In the genomic region with DNA sequence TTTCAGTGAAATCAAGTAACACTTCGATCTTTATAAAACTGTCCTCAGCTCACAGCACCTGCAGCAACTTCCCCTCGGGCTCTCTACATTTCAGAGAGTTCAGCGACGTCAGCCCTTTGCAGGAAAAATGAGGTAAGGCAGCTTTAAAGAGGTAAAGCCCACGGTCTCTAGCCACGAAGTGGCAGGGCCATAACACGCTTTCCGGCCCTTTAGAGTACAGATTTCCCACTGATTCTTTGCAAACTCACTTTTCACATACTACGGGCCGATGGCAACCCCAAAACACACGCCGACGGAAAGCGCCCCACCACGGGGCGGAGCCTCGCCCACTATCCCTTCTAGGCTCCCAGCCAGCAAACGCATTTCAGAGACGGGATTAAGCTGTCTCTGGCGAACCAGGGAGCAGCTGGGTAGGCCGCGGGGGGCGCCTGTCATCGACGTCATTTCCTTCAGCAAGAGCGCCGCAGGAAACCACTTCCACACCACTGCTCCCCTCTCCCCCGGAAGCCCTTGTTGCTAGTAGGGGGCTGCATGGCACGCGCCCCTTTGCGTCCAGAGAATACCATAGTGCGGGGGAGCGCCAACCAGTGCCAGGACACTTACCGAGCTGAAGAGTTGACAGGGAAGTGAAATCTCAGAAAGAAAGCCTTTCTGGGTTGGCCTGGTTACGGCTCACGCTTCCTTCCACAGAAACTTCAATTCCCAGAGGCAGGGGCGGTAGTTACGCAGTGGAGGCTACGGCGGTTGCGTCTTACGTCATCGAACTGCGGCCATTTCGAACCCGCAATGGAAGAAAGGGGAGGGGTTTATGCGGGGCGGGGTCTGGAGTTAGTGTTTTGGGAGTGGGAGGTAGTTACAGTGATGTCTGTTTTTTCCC, we compare ENCODE assay signal across 1 cellular context.
A peak's percentile ranks its signal among the peaks of the same experiment; 100 is the strongest.
TF ChIP-seq lines count a peak whose summit lies in the region.

TRMT10A (minus strand) TSS at position 730 of the 877 bp plus-strand sequence. CDS start 4,701 bp downstream, outside the sequence.

TF ChIP-seq in K562, 482 proteins besides CTCF, POLR2A, EP300 and RAD21 (continued from another document and continues in another):
- TF ChIP-seq ZFP91 (CRISPR knock-in tag; IDR thresholded peaks at IDR 0.05) = peak; percentile 58; the same call in 1 of the 2 replicates
- TF ChIP-seq SIN3A (IDR thresholded peaks at IDR 0.05; ENCODE audit: borderline replicate concordance in 2 of 2, control insufficient read depth in 1 of 2, low read depth in 2 of 2, low read length in 2 of 2) = peak; percentile 63 to 64; a peak in 2 of 4 replicates
- peak; percentile 89 for TF ChIP-seq HDAC3 (IDR thresholded peaks at IDR 0.05; ENCODE audit: borderline replicate concordance, partially characterized antibody)
- 0 out of 2 replicates have a peak, but pooled peaks have one; percentile 19 for TF ChIP-seq SOX6 (IDR thresholded peaks at IDR 0.05)
- peak; percentile 74 for TF ChIP-seq ATF1 (CRISPR knock-in tag; IDR thresholded peaks at IDR 0.05)
- peak; percentile 99 for TF ChIP-seq ATF1 (tag; IDR thresholded peaks at IDR 0.05)
- TF ChIP-seq EP400 (IDR thresholded peaks at IDR 0.05) = peak; percentile 91
- TF ChIP-seq MTA3 (IDR thresholded peaks at IDR 0.05; ENCODE audit: borderline replicate concordance) = peak; percentile 64; the same call in 1 of the 2 replicates
- no peak for TF ChIP-seq NFIX (CRISPR knock-in tag; IDR thresholded peaks at IDR 0.05; ENCODE audit: low read depth)
- peak; percentile 1; the same call in 1 of the 2 replicates for TF ChIP-seq MAFK (IDR thresholded peaks at IDR 0.05; ENCODE audit: low read length)
- peak; percentile 73 for TF ChIP-seq EGR1 (conservative IDR thresholded peaks at IDR 0.05)
- TF ChIP-seq POLR2B (IDR thresholded peaks at IDR 0.05; ENCODE audit: low read depth, partially characterized antibody) = peak; percentile 81
- no peak for TF ChIP-seq ATF2 (CRISPR knock-in tag; IDR thresholded peaks at IDR 0.05)
- no peak for TF ChIP-seq ZNF184 (CRISPR knock-in tag; IDR thresholded peaks at IDR 0.05)
- TF ChIP-seq AFF1 (IDR thresholded peaks at IDR 0.05; ENCODE audit: low read depth in 1 of 2, partially characterized antibody in 2 of 2) = peak in 1 of 2 experiments; percentile 86
- TF ChIP-seq ASH1L (IDR thresholded peaks at IDR 0.05; ENCODE audit: borderline replicate concordance, low read depth, partially characterized antibody) = peak; percentile 54
- peak; percentile 82 for TF ChIP-seq PHF8 (IDR thresholded peaks at IDR 0.05; ENCODE audit: borderline replicate concordance, low read length)
- TF ChIP-seq GABPA (tag; conservative IDR thresholded peaks at IDR 0.05; ENCODE audit: low read depth) = peak; percentile 98
- TF ChIP-seq, protein P1, sequence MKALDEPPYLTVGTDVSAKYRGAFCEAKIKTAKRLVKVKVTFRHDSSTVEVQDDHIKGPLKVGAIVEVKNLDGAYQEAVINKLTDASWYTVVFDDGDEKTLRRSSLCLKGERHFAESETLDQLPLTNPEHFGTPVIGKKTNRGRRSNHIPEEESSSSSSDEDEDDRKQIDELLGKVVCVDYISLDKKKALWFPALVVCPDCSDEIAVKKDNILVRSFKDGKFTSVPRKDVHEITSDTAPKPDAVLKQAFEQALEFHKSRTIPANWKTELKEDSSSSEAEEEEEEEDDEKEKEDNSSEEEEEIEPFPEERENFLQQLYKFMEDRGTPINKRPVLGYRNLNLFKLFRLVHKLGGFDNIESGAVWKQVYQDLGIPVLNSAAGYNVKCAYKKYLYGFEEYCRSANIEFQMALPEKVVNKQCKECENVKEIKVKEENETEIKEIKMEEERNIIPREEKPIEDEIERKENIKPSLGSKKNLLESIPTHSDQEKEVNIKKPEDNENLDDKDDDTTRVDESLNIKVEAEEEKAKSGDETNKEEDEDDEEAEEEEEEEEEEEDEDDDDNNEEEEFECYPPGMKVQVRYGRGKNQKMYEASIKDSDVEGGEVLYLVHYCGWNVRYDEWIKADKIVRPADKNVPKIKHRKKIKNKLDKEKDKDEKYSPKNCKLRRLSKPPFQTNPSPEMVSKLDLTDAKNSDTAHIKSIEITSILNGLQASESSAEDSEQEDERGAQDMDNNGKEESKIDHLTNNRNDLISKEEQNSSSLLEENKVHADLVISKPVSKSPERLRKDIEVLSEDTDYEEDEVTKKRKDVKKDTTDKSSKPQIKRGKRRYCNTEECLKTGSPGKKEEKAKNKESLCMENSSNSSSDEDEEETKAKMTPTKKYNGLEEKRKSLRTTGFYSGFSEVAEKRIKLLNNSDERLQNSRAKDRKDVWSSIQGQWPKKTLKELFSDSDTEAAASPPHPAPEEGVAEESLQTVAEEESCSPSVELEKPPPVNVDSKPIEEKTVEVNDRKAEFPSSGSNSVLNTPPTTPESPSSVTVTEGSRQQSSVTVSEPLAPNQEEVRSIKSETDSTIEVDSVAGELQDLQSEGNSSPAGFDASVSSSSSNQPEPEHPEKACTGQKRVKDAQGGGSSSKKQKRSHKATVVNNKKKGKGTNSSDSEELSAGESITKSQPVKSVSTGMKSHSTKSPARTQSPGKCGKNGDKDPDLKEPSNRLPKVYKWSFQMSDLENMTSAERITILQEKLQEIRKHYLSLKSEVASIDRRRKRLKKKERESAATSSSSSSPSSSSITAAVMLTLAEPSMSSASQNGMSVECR (CRISPR knock-in tag; IDR thresholded peaks at IDR 0.05) = peak; percentile 91
- TF ChIP-seq, protein P2, sequence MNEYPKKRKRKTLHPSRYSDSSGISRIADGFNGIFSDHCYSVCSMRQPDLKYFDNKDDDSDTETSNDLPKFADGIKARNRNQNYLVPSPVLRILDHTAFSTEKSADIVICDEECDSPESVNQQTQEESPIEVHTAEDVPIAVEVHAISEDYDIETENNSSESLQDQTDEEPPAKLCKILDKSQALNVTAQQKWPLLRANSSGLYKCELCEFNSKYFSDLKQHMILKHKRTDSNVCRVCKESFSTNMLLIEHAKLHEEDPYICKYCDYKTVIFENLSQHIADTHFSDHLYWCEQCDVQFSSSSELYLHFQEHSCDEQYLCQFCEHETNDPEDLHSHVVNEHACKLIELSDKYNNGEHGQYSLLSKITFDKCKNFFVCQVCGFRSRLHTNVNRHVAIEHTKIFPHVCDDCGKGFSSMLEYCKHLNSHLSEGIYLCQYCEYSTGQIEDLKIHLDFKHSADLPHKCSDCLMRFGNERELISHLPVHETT (CRISPR knock-in tag; conservative IDR thresholded peaks at IDR 0.05 in 1 of 2, IDR thresholded peaks at IDR 0.05 in 1 of 2) = peak in 1 of 2 experiments; percentile 38; a peak in 1 of 4 replicates
- 0 out of 2 replicates have a peak, but pooled peaks have one; percentile 53 for TF ChIP-seq ZNF644 (tag; IDR thresholded peaks at IDR 0.05; ENCODE audit: low read depth)
- no peak for TF ChIP-seq ZBED1 (IDR thresholded peaks at IDR 0.05)
- TF ChIP-seq TARDBP (IDR thresholded peaks at IDR 0.05) = no peak
- peak; percentile 74; the same call in 1 of the 2 replicates for TF ChIP-seq NR2C2 (CRISPR knock-in tag; IDR thresholded peaks at IDR 0.05)
- TF ChIP-seq NR2C2 (tag; IDR thresholded peaks at IDR 0.05) = peak; percentile 98
- TF ChIP-seq ZNF584 (CRISPR knock-in tag; IDR thresholded peaks at IDR 0.05; ENCODE audit: low read depth) = peak; percentile 68; the same call in 1 of the 2 replicates
- peak; percentile 60; the same call in 1 of the 2 replicates for TF ChIP-seq ZNF407 (IDR thresholded peaks at IDR 0.05; ENCODE audit: low read depth)
